15 cellular contexts compared by ENCODE assay signal in the genomic region with DNA sequence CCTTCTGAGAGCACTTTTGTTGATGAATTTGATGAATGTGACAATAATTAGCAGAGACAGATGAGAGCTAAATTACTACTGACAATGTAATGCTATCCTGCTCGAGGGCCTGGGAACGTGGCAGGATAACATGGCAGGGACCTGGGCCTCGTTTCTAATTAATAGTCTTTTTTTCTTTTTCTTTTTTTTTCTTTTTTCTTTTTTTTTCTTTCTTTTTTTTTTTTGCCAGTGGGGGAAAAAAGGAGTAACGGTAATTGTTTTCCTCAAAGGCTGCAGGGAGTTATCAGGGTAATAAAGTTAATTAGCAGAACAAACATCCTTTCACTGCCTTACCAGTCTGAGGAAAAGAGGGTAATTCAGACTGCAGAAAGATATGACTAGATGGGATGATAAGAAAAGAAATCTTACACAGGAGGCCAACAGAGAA.
DNase-seq lines count a peak whose midpoint lies in the region; TF ChIP-seq lines count a peak whose summit lies in the region.
"Had no signal": no experiment of that assay in that cellular context is flagged by ENCODE, and none has a peak within 500 bp of the region (broad histone marks: within the 10 kb centered on the region; RNA-seq: fewer than 3 reads in every experiment).

No MANE protein-coding gene starts in this region.

- no peaks in the 10 kb centered on the region for H4K20me1 ChIP-seq in PC-9 (ENCODE audit: insufficient read depth)
- H4K20me1 ChIP-seq: BLaER1 treated with 17β-estradiol and CSF1 and Interleukin-3, amounts not matched to agents 10 nM and 100 nM had no signal

- H3K9me3 ChIP-seq in parathyroid adenoma (ENCODE audit: control insufficient read depth, low read length) (no peaks in the 10 kb centered on the region), esophagus squamous epithelium (no peaks in the 10 kb centered on the region), trophoblast cell (ENCODE audit: insufficient read depth, low read depth, low read length) (no peaks in the 10 kb centered on the region), PC-9 (ENCODE audit: insufficient read depth, low read depth) (no peaks in the 10 kb centered on the region; the same call in 1 of the 2 replicates)
- H3K9me3 ChIP-seq: BLaER1 treated with 17β-estradiol and CSF1 and Interleukin-3, amounts not matched to agents 10 nM and 100 nM had no signal

- H4K8ac ChIP-seq in trophoblast cell (ENCODE audit: low read depth, low read length): no peak overlapping the region

- H3K9ac ChIP-seq in parathyroid adenoma (no peak overlapping the region), trophoblast cell (ENCODE audit: low read length) (no peak overlapping the region)
- H3K9ac ChIP-seq: BLaER1 treated with 17β-estradiol and CSF1 and Interleukin-3, amounts not matched to agents 10 nM and 100 nM had no signal

- H3K36me3 ChIP-seq in parathyroid adenoma (ENCODE audit: control insufficient read depth, insufficient read depth, low read length) (no peaks in the 10 kb centered on the region), esophagus squamous epithelium (no peaks in the 10 kb centered on the region), trophoblast cell (ENCODE audit: control insufficient read depth in 1 of 2, insufficient read depth in 2 of 2, low read length in 2 of 2) (no peaks in the 10 kb centered on the region), PC-9 (ENCODE audit: low read depth) (no peaks in the 10 kb centered on the region)
- H3K36me3 ChIP-seq: BLaER1 treated with 17β-estradiol and CSF1 and Interleukin-3, amounts not matched to agents 10 nM and 100 nM had no signal

- no TSS peak for BruUV-seq in PC-9 (replicated peaks; lab: Mats Ljungman, UMichigan)

- no peaks in the 10 kb centered on the region for H3F3A ChIP-seq in PC-9 (ENCODE audit: insufficient read depth, low read depth)

- no peak for TF ChIP-seq POLR2A in esophagus squamous epithelium (IDR thresholded peaks at IDR 0.05)

- H3K27ac ChIP-seq in angular gyrus (ENCODE audit: low read depth, low read length) (peak overlapping the region; percentile 35), parathyroid adenoma (no peak overlapping the region), esophagus squamous epithelium (no peak overlapping the region), trophoblast cell (ENCODE audit: low read depth, low read length) (no peak overlapping the region), PC-9 (no peak overlapping the region)
- H3K27ac ChIP-seq: 22Rv1; BLaER1 treated with 17β-estradiol and CSF1 and Interleukin-3, amounts not matched to agents 10 nM and 100 nM had no signal

- no peak overlapping the region for H3K18ac ChIP-seq in trophoblast cell (ENCODE audit: low read length)

- peak; percentile 18 for DNase-seq in NCI-H1436 (lab: John Stamatoyannopoulos, UW)
- DNase-seq in NCI-H1436 treated with DMSO at 0.1 percent for 48 hours (lab: John Stamatoyannopoulos, UW): no peak
- DNase-seq in NCI-H1930 (lab: John Stamatoyannopoulos, UW): peak; percentile 30 to 74
- no peak for DNase-seq in esophagus squamous epithelium (lab: John Stamatoyannopoulos, UW)
- DNase-seq in trophoblast cell: no peak
- DNase-seq in PC-9: no peak
- DNase-seq: Kasumi-1, NCI-H187 treated with DMSO at 0.1 percent for 48 hours, NCI-H2227 treated with DMSO at 0.1 percent for 48 hours, SHP77 treated with DMSO at 0.1 percent for 48 hours, SW 1271 had no signal

- POLR2A ChIA-PET in PC-9 (lab: Charles Lee; ENCODE audit: unreplicated experiment): no interaction called here

- H3K4me1 ChIP-seq in parathyroid adenoma (no peaks in the 10 kb centered on the region), esophagus squamous epithelium (no peaks in the 10 kb centered on the region), trophoblast cell (ENCODE audit: control insufficient read depth in 1 of 2, insufficient read depth in 2 of 2, low read length in 2 of 2) (no peaks in the 10 kb centered on the region), PC-9 (replicated peaks; ENCODE audit: insufficient read depth) (no peaks in the 10 kb centered on the region)
- H3K4me1 ChIP-seq: BLaER1 treated with 17β-estradiol and CSF1 and Interleukin-3, amounts not matched to agents 10 nM and 100 nM had no signal

- no peak overlapping the region for H2BK12ac ChIP-seq in trophoblast cell (ENCODE audit: low read length)

- H2AFZ ChIP-seq in parathyroid adenoma (no peak overlapping the region), trophoblast cell (ENCODE audit: insufficient read depth, low read length, poor library complexity) (no peak overlapping the region), PC-9 (no peak overlapping the region)

- no peak overlapping the region for H3K4ac ChIP-seq in trophoblast cell (ENCODE audit: low read depth, low read length)

- no peak overlapping the region for H3K14ac ChIP-seq in trophoblast cell (ENCODE audit: low read length)

- 52 to 57% methylated on average over 4 of the region's 4 CpGs for WGBS in esophagus squamous epithelium, 2 donors
- WGBS in trophoblast cell (ENCODE audit: extremely low coverage, insufficient coverage, insufficient read length): no CpG with 5 or more reads among the region's 4 CpGs

- H3K23ac ChIP-seq in trophoblast cell (ENCODE audit: low read length): no peak overlapping the region

- H3K79me2 ChIP-seq in parathyroid adenoma (no peaks in the 10 kb centered on the region), trophoblast cell (ENCODE audit: control insufficient read depth, insufficient read depth, low read length, poor library complexity) (no peaks in the 10 kb centered on the region), PC-9 (ENCODE audit: low read depth) (no peaks in the 10 kb centered on the region)

- no peak overlapping the region for H2BK5ac ChIP-seq in trophoblast cell (ENCODE audit: low read depth, low read length, poor library complexity)

- H3K9me2 ChIP-seq in PC-9 (ENCODE audit: insufficient read depth): no peaks in the 10 kb centered on the region

- H3K4me2 ChIP-seq in parathyroid adenoma (ENCODE audit: low read length) (peak overlapping the region; percentile 27), trophoblast cell (ENCODE audit: low read length) (no peak overlapping the region), PC-9 (no peak overlapping the region)
- H3K4me2 ChIP-seq: BLaER1 treated with 17β-estradiol and CSF1 and Interleukin-3, amounts not matched to agents 10 nM and 100 nM had no signal

- TF ChIP-seq CTCF in parathyroid adenoma (IDR thresholded peaks at IDR 0.05) (no peak), esophagus squamous epithelium (IDR thresholded peaks at IDR 0.05) (no peak), PC-9 (conservative IDR thresholded peaks at IDR 0.05) (no peak)

- CTCF ChIA-PET in PC-9 (lab: Charles Lee): no interaction called here

- no peaks in the 10 kb centered on the region for H3K79me1 ChIP-seq in trophoblast cell (ENCODE audit: low read length)

- H4K12ac ChIP-seq in trophoblast cell (ENCODE audit: low read depth, low read length): no peak overlapping the region

- H3K4me3 ChIP-seq in parathyroid adenoma (ENCODE audit: low read depth, low read length): peak overlapping the region; percentile 35
- H3K4me3 ChIP-seq in esophagus squamous epithelium: no peak overlapping the region
- no peak overlapping the region for H3K4me3 ChIP-seq in trophoblast cell (ENCODE audit: low read depth, low read length)
- H3K4me3 ChIP-seq in PC-9: no peak overlapping the region
- H3K4me3 ChIP-seq: BLaER1 treated with 17β-estradiol and CSF1 and Interleukin-3, amounts not matched to agents 10 nM and 100 nM had no signal

- no peak overlapping the region for H4K91ac ChIP-seq in trophoblast cell (ENCODE audit: low read depth, low read length)

- H3K27me3 ChIP-seq in parathyroid adenoma (ENCODE audit: control insufficient read depth, insufficient read depth, low read length) (no peaks in the 10 kb centered on the region), esophagus squamous epithelium (no peaks in the 10 kb centered on the region), trophoblast cell (ENCODE audit: insufficient read depth, low read length) (no peaks in the 10 kb centered on the region), PC-9 (ENCODE audit: insufficient read depth, low read depth) (no peaks in the 10 kb centered on the region)
- H3K27me3 ChIP-seq: BLaER1 treated with 17β-estradiol and CSF1 and Interleukin-3, amounts not matched to agents 10 nM and 100 nM had no signal

- intact Hi-C loops in esophagus squamous epithelium (cut with DNase I) (no loop called here), PC-9 (cut with micrococcal nuclease; ENCODE audit: unreplicated experiment) (no loop called here)

- H2BK120ac ChIP-seq in trophoblast cell (ENCODE audit: insufficient read depth, low read length, poor library complexity): no peak overlapping the region

- no peak overlapping the region for H2AK5ac ChIP-seq in trophoblast cell (ENCODE audit: low read length)

Comparison
In these comparisons a context has a peak if more than half of its experiments do, and no peak if none do; other contexts are left out.
1. DNase-seq: peak in NCI-H1436 (single experiment) and NCI-H1930 (2 of 2); none in NCI-H1436 treated with DMSO at 0.1 percent for 48 hours (single experiment), esophagus squamous epithelium (single experiment), trophoblast cell (0 of 2) and PC-9 (0 of 2).